ENCODE assay signal across 21 cellular contexts in the genomic region with DNA sequence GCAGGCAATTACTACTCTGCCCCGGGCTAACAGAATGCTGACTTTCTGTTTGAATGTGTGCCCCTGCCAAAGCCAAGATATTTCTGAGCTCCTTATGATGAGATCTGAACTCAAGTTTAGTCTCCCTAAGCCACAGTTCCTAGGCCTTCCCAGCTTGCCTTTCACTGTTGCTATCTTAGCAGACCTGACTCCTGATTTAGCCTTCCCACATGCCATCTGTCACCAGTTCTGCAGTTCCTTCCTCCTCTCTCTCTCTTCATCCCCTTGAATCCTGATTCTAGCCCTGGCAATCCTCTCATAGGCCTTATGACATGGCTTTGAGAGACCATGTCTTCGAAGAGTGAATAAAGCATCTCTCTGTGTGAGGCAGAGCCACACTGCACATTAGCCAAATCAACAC. TPM values are rescaled to one million over a fixed set of nuclear protein-coding genes. Genes with fewer than 3 reads are reported as not detected.
A peak's percentile ranks its signal among the peaks of the same experiment; 100 is the strongest.
DNase-seq lines count a peak whose midpoint lies in the region; TF ChIP-seq lines count a peak whose summit lies in the region.
"Had no signal": no experiment of that assay in that cellular context is flagged by ENCODE, and none has a peak within 500 bp of the region (broad histone marks: within the 10 kb centered on the region; RNA-seq: fewer than 3 reads in every experiment).

No MANE protein-coding gene starts in this region.

- no peak overlapping the region for H2BK12ac ChIP-seq in H9 (ENCODE audit: insufficient read length, low read depth, low read length)

- no peak overlapping the region for H2BK15ac ChIP-seq in H9 (ENCODE audit: low read depth, low read length)

- H3K36me3 Mint-ChIP-seq in nephron progenitor cell (ENCODE audit: low read depth): no peaks in the 10 kb centered on the region
- no peaks in the 10 kb centered on the region for H3K36me3 Mint-ChIP-seq in H9 (ENCODE audit: insufficient read depth in 1 of 3, low read depth in 3 of 3)
- H3K36me3 Mint-ChIP-seq: CD4-positive, alpha-beta memory T cell had no signal

- no peaks in the 10 kb centered on the region for H3K23me2 ChIP-seq in H9 (ENCODE audit: insufficient read length, low read depth, low read length, poor library complexity, severe bottlenecking)

- no peaks in the 10 kb centered on the region for H3K27me3 ChIP-seq in H9 (ENCODE audit: insufficient read depth, low read length)

- intact Hi-C loops in posterior cingulate gyrus (cut with DNase I): no loop called here

- no peaks in the 10 kb centered on the region for H3K4me1 Mint-ChIP-seq in nephron progenitor cell
- peaks cover 5% of the 10 kb centered on the region in 2 experiments for H3K4me1 Mint-ChIP-seq in H9
- H3K4me1 Mint-ChIP-seq: CD4-positive, alpha-beta memory T cell had no signal

- H3K23ac ChIP-seq in H9 (ENCODE audit: insufficient read length, low read depth, low read length): no peak overlapping the region

- no peak for TF ChIP-seq CTCF in nephron progenitor cell (IDR thresholded peaks at IDR 0.05)
- TF ChIP-seq CTCF in H9 (conservative IDR thresholded peaks at IDR 0.05): no peak

- no peak overlapping the region for H4K8ac ChIP-seq in H9 (replicated peaks; ENCODE audit: insufficient read length, low read depth, low read length)

- no peaks in the 10 kb centered on the region for H3K9me3 ChIP-seq in H9 (ENCODE audit: control insufficient read depth, low read depth, low read length)
- H3K9me3 ChIP-seq: A549 had no signal

- peak; percentile 29 for DNase-seq in Ammon's horn (ENCODE audit: low spot score)
- peak; percentile 27 for DNase-seq in D341Med (ENCODE audit: low spot score)
- DNase-seq in NCI-H82 (lab: John Stamatoyannopoulos, UW): peak; percentile 81
- no peak for DNase-seq in nephron progenitor cell
- DNase-seq in posterior cingulate gyrus: no peak
- DNase-seq in iPS-NIHi11 (ENCODE audit: low spot score): no peak
- DNase-seq in H9: no peak
- DNase-seq: AML-193; C1 segment of cervical spinal cord; CD4-positive, alpha-beta memory T cell; COR-L47; Kasumi-1; NCI-H1092 treated with DMSO at 0.1 percent for 48 hours; NCI-H1436; NCI-H187; NCI-H2081 treated with DMSO at 0.1 percent for 48 hours; NCI-H526; RPMI8226; SHP77 had no signal

- no peak overlapping the region for H3T11ph ChIP-seq in H9 (ENCODE audit: low read length)

- H3K4ac ChIP-seq in H9 (ENCODE audit: low read depth, low read length): no peak overlapping the region

- peaks cover 3% of the 10 kb centered on the region; the same call in 1 of the 2 replicates for H3K4me1 ChIP-seq in H9 (ENCODE audit: insufficient read depth, low read length)
- H3K4me1 ChIP-seq: A549 had no signal

- no peak overlapping the region for H3K4me2 ChIP-seq in H9 (ENCODE audit: insufficient read depth, insufficient read length, low read length)
- H3K4me2 ChIP-seq: A549 had no signal

- no CpG with 5 or more reads among the region's 2 CpGs for WGBS in H9 (ENCODE audit: extremely low coverage, insufficient read length, low lambda C conversion rate)

- H3K27ac Mint-ChIP-seq in nephron progenitor cell: peak overlapping the region; percentile 29
- H3K27ac Mint-ChIP-seq in H9: no peak overlapping the region; a peak in 1 of 7 replicates
- H3K27ac Mint-ChIP-seq: CD4-positive, alpha-beta memory T cell had no signal

- no peak overlapping the region for H2BK120ac ChIP-seq in H9 (ENCODE audit: low read depth, low read length, poor library complexity, severe bottlenecking)

- no peak overlapping the region for H2BK20ac ChIP-seq in H9 (ENCODE audit: low read depth, low read length, poor library complexity, severe bottlenecking)

- H3K4me3 Mint-ChIP-seq in nephron progenitor cell (no peak overlapping the region), H9 (no peak overlapping the region)
- H3K4me3 Mint-ChIP-seq: CD4-positive, alpha-beta memory T cell had no signal

- H3K79me2 ChIP-seq in H9 (ENCODE audit: insufficient read depth, low read length): no peaks in the 10 kb centered on the region

- H3K14ac ChIP-seq in H9 (ENCODE audit: insufficient read depth, low read length): no peak overlapping the region

- H3K9me3 Mint-ChIP-seq in nephron progenitor cell (no peaks in the 10 kb centered on the region), H9 (no peaks in the 10 kb centered on the region)
- H3K9me3 Mint-ChIP-seq: CD4-positive, alpha-beta memory T cell had no signal

- no peak overlapping the region for H3K56ac ChIP-seq in H9 (ENCODE audit: insufficient read length, low read depth, low read length)

- H3K79me1 ChIP-seq in H9 (ENCODE audit: insufficient read depth, low read depth, low read length, poor library complexity, severe bottlenecking): no peaks in the 10 kb centered on the region

- no peak overlapping the region for H2BK5ac ChIP-seq in H9 (ENCODE audit: insufficient read length, low read length)

- no peak overlapping the region for H3K9ac ChIP-seq in H9 (ENCODE audit: extremely low read depth, insufficient read length, low read length)

- H2AFZ ChIP-seq in H9 (ENCODE audit: low read length): no peak overlapping the region

- no peak overlapping the region for H2AK5ac ChIP-seq in H9 (ENCODE audit: insufficient read length, low read length)

- no peak overlapping the region for H3K18ac ChIP-seq in H9 (ENCODE audit: insufficient read length, low read depth, low read length)

- no peak overlapping the region for H4K91ac ChIP-seq in H9 (ENCODE audit: insufficient read length, low read depth, low read length)

- H4K5ac ChIP-seq in H9 (ENCODE audit: insufficient read length, low read depth, low read length): no peak overlapping the region

- no peak overlapping the region for H3K27ac ChIP-seq in H9 (ENCODE audit: insufficient read length, low read depth, low read length)
- H3K27ac ChIP-seq: A549, HL-60 had no signal

- H3K27me3 Mint-ChIP-seq in nephron progenitor cell (ENCODE audit: low read depth, poor library complexity): peaks cover 5% of the 10 kb centered on the region
- H3K27me3 Mint-ChIP-seq in H9 (ENCODE audit: low read depth): no peaks in the 10 kb centered on the region

- no peaks in the 10 kb centered on the region for H4K20me1 ChIP-seq in H9 (ENCODE audit: control insufficient read depth, insufficient read depth, insufficient read length)

RNA-seq across cellular contexts. Expression of a gene that starts 12.5 kb away (rescaled TPM):
- total RNA-seq in H9 (2021): 9.6 and 9.9 TPM in 2 replicates

RNA-seq across cellular contexts. Expression of a gene that starts 44.7 kb away (rescaled TPM):
- 19.1 and 23.5 TPM in 2 replicates for total RNA-seq in H9 (2021)

Comparison
In these comparisons a context has a peak if more than half of its experiments do, and no peak if none do; other contexts are left out.
1. DNase-seq: peak in Ammon's horn (single experiment), D341Med (single experiment) and NCI-H82 (single experiment); none in nephron progenitor cell (single experiment), posterior cingulate gyrus (0 of 10), iPS-NIHi11 (single experiment) and H9 (single experiment).